ENCODE assay signal across 41 cellular contexts in the genomic region with DNA sequence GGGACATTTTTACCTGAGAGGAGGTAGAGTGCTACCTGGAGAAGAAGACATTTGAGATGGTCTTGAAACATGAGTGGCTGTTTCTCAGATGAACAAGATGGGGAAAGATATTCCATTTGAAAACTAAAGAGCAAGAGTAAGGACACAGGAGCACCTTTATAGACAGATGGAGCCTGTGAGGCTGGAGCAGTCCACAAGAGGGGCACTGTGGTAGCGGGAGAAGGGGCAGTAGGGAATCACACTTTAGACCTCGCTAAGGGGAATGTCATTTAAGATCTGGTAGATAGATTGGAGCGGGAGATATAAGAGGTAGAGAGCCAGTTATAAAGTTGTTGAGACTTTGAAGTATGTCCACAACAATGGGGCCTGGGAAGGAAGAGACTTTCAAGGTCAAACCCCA. TPM values are rescaled to one million over a fixed set of nuclear protein-coding genes. Genes with fewer than 3 reads are reported as not detected.
"Had no signal": no experiment of that assay in that cellular context is flagged by ENCODE, and none has a peak within 500 bp of the region (broad histone marks: within the 10 kb centered on the region; RNA-seq: fewer than 3 reads in every experiment).

No MANE protein-coding gene starts in this region.

- H3K4me1 Mint-ChIP-seq: activated B cell treated with CpG ODN at 0.5 μM for 24 hours; brain; central memory CD8-positive, alpha-beta T cell had no signal

- H3K27ac Mint-ChIP-seq: activated B cell treated with CpG ODN at 0.5 μM for 24 hours; activated CD4-positive, alpha-beta memory T cell treated with anti-CD3 and anti-CD28 coated beads for 36 hours; activated CD4-positive, alpha-beta T cell treated with anti-CD3 and anti-CD28 coated beads, Interleukin-2, amount 10 ng/mL, durations not matched to agents 24 days and 14 days; activated CD8-positive, alpha-beta T cell treated with anti-CD3 and anti-CD28 coated beads for 36 hours; activated naive CD4-positive, alpha-beta T cell treated with anti-CD3 and anti-CD28 coated beads, Interleukin-2, amount 10 ng/mL, durations not matched to agents 7 days and 5 days; activated naive CD4-positive, alpha-beta T cell treated with anti-CD3 and anti-CD28 coated beads, Interleukin-2, amount 50 U/mL, for 24 hours; activated naive CD8-positive, alpha-beta T cell; activated naive CD8-positive, alpha-beta T cell treated with anti-CD3 and anti-CD28 coated beads, Interleukin-2, amount 10 ng/mL, durations not matched to agents 7 days and 5 days; activated naive CD8-positive, alpha-beta T cell treated with anti-CD3 and anti-CD28 coated beads, Interleukin-2, amount 50 U/mL, for 24 hours; activated T-cell treated with anti-CD3 and anti-CD28 coated beads, Interleukin-2, amount 50 U/mL, for 72 hours; activated T-helper 1 cell treated with anti-CD3 and anti-CD28 coated beads, Interleukin-12 subunit alpha, Interleukin-12 subunit beta, Interleukin-2, Interleukin-4 antibody, amounts not matched to agents 30 ng/mL and 10 ng/mL and 1 ng/mL, durations not matched to agents 14 hours and 24 hours and 36 hours; activated T-helper 17 cell treated with anti-CD3 and anti-CD28 coated beads, Interleukin-2, amount 50 U/mL, for 72 hours; brain; T-helper 1 cell treated with Interleukin-12 subunit alpha and Interleukin-12 subunit beta and Interleukin-4 antibody, amounts not matched to agents 30 μg/mL and 1 μg/mL, for 36 hours; T-helper 2 cell treated with Interferon-gamma antibody and Interleukin-4, amounts not matched to agents 5 μg/mL and 100 μg/mL, for 36 hours had no signal

- H3K27me3 Mint-ChIP-seq: activated naive CD4-positive, alpha-beta T cell treated with anti-CD3 and anti-CD28 coated beads, Interleukin-2, amount 10 ng/mL, durations not matched to agents 7 days and 5 days; activated naive CD4-positive, alpha-beta T cell treated with anti-CD3 and anti-CD28 coated beads, Interleukin-2, amount 50 U/mL, for 24 hours; activated naive CD8-positive, alpha-beta T cell; activated naive CD8-positive, alpha-beta T cell treated with anti-CD3 and anti-CD28 coated beads, Interleukin-2, amount 10 ng/mL, durations not matched to agents 7 days and 5 days; brain had no signal

- DNase-seq: activated B cell treated with CpG ODN at 0.5 μM for 24 hours; activated CD4-positive, alpha-beta memory T cell treated with anti-CD3 and anti-CD28 coated beads for 36 hours; activated CD4-positive, alpha-beta T cell treated with anti-CD3 and anti-CD28 coated beads for 4 hours; activated CD4-positive, alpha-beta T cell treated with anti-CD3 and anti-CD28 coated beads, Interleukin-2, amount 10 ng/mL, durations not matched to agents 24 days and 14 days; activated CD4-positive, alpha-beta T cell treated with anti-CD3 and anti-CD28 coated beads, Interleukin-2, amount 50 U/mL, for 1 hour; activated CD4-positive, alpha-beta T cell treated with anti-CD3 and anti-CD28 coated beads, Interleukin-2, amount 50 U/mL, for 4 hours; activated CD4-positive, CD25-positive, alpha-beta regulatory T cell treated with anti-CD3 and anti-CD28 coated beads, Interleukin-2, amount 50 U/mL, for 72 hours; activated CD8-positive, alpha-beta memory T cell treated with anti-CD3 and anti-CD28 coated beads, Interleukin-2, amount 50 U/mL, for 4 hours; activated CD8-positive, alpha-beta T cell treated with anti-CD3 and anti-CD28 coated beads for 36 hours; activated effector memory CD4-positive, alpha-beta T cell treated with anti-CD3 and anti-CD28 coated beads, Interleukin-2, amount 50 U/mL, for 16 hours; activated gamma-delta T cell treated with Interleukin-2 at 50 U/mL for 16 hours; activated naive CD4-positive, alpha-beta T cell; activated naive CD4-positive, alpha-beta T cell treated with anti-CD3 and anti-CD28 coated beads, Interleukin-2, amount 10 ng/mL, durations not matched to agents 7 days and 5 days; activated naive CD8-positive, alpha-beta T cell treated with anti-CD3 and anti-CD28 coated beads, Interleukin-2, amount 10 ng/mL, durations not matched to agents 7 days and 5 days; activated naive CD8-positive, alpha-beta T cell treated with anti-CD3 and anti-CD28 coated beads, Interleukin-2, amount 50 U/mL, for 24 hours; activated T-cell treated with anti-CD3 and anti-CD28 coated beads for 4 hours; activated T-cell treated with anti-CD3 and anti-CD28 coated beads, Interleukin-2, amount 50 U/mL, for 1 hour; activated T-cell treated with anti-CD3 and anti-CD28 coated beads, Interleukin-2, amount 50 U/mL, for 4 hours; activated T-cell treated with anti-CD3 and anti-CD28 coated beads, Interleukin-2, amount 50 U/mL, for 72 hours; amygdala; anterior cingulate cortex; caudate nucleus; cerebellar nuclear complex; T-helper 1 cell; T-helper 2 cell; T-helper 9 cell had no signal

- H3K9me3 Mint-ChIP-seq: activated B cell treated with CpG ODN at 0.5 μM for 24 hours; activated CD4-positive, alpha-beta memory T cell treated with anti-CD3 and anti-CD28 coated beads for 36 hours; activated CD4-positive, alpha-beta T cell treated with anti-CD3 and anti-CD28 coated beads, Interleukin-2, amount 10 ng/mL, durations not matched to agents 24 days and 14 days; activated CD8-positive, alpha-beta T cell treated with anti-CD3 and anti-CD28 coated beads for 36 hours; activated naive CD4-positive, alpha-beta T cell treated with anti-CD3 and anti-CD28 coated beads, Interleukin-2, amount 10 ng/mL, durations not matched to agents 7 days and 5 days; activated naive CD4-positive, alpha-beta T cell treated with anti-CD3 and anti-CD28 coated beads, Interleukin-2, amount 50 U/mL, for 24 hours; activated naive CD8-positive, alpha-beta T cell treated with anti-CD3 and anti-CD28 coated beads, Interleukin-2, amount 50 U/mL, for 24 hours; activated T-cell treated with anti-CD3 and anti-CD28 coated beads, Interleukin-2, amount 50 U/mL, for 4 hours; activated T-cell treated with anti-CD3 and anti-CD28 coated beads, Interleukin-2, amount 50 U/mL, for 72 hours; activated T-helper 1 cell treated with anti-CD3 and anti-CD28 coated beads, Interleukin-12 subunit alpha, Interleukin-12 subunit beta, Interleukin-2, Interleukin-4 antibody, amounts not matched to agents 30 ng/mL and 10 ng/mL and 1 ng/mL, durations not matched to agents 14 hours and 24 hours and 36 hours; activated T-helper 17 cell treated with anti-CD3 and anti-CD28 coated beads, Interleukin-2, amount 50 U/mL, for 72 hours; central memory CD8-positive, alpha-beta T cell; T-helper 1 cell treated with Interleukin-12 subunit alpha and Interleukin-12 subunit beta and Interleukin-4 antibody, amounts not matched to agents 30 μg/mL and 1 μg/mL, for 36 hours; T-helper 2 cell treated with Interferon-gamma antibody and Interleukin-4, amounts not matched to agents 5 μg/mL and 100 μg/mL, for 36 hours had no signal

- H3K4me3 ChIP-seq: ascending aorta, cardiac muscle cell had no signal

- H3K27ac ChIP-seq: ascending aorta, cardiac muscle cell, VCaP had no signal

- H3K36me3 Mint-ChIP-seq: activated CD4-positive, alpha-beta memory T cell treated with anti-CD3 and anti-CD28 coated beads for 36 hours; activated naive CD4-positive, alpha-beta T cell treated with anti-CD3 and anti-CD28 coated beads, Interleukin-2, amount 10 ng/mL, durations not matched to agents 7 days and 5 days; activated naive CD4-positive, alpha-beta T cell treated with anti-CD3 and anti-CD28 coated beads, Interleukin-2, amount 50 U/mL, for 24 hours; activated naive CD8-positive, alpha-beta T cell; brain had no signal

- H3K36me3 ChIP-seq: ascending aorta, cardiac muscle cell had no signal

- ATAC-seq: activated CD8-positive, alpha-beta T cell treated with anti-CD3 and anti-CD28 coated beads for 36 hours; activated naive CD8-positive, alpha-beta T cell treated with anti-CD3 and anti-CD28 coated beads, Interleukin-2, amount 50 U/mL, for 24 hours; activated T-cell treated with anti-CD3 and anti-CD28 coated beads, Interleukin-2, amount 50 U/mL, for 4 hours; activated T-cell treated with anti-CD3 and anti-CD28 coated beads, Interleukin-2, amount 50 U/mL, for 72 hours; activated T-helper 17 cell treated with anti-CD3 and anti-CD28 coated beads, Interleukin-2, amount 50 U/mL, for 72 hours had no signal

- H3K4me3 Mint-ChIP-seq: activated B cell treated with CpG ODN at 0.5 μM for 24 hours; activated CD4-positive, alpha-beta memory T cell treated with anti-CD3 and anti-CD28 coated beads for 36 hours; activated CD4-positive, alpha-beta T cell treated with anti-CD3 and anti-CD28 coated beads, Interleukin-2, amount 10 ng/mL, durations not matched to agents 24 days and 14 days; activated CD8-positive, alpha-beta T cell treated with anti-CD3 and anti-CD28 coated beads for 36 hours; activated naive CD4-positive, alpha-beta T cell treated with anti-CD3 and anti-CD28 coated beads, Interleukin-2, amount 10 ng/mL, durations not matched to agents 7 days and 5 days; activated naive CD4-positive, alpha-beta T cell treated with anti-CD3 and anti-CD28 coated beads, Interleukin-2, amount 50 U/mL, for 24 hours; activated naive CD8-positive, alpha-beta T cell; activated naive CD8-positive, alpha-beta T cell treated with anti-CD3 and anti-CD28 coated beads, Interleukin-2, amount 10 ng/mL, durations not matched to agents 7 days and 5 days; activated naive CD8-positive, alpha-beta T cell treated with anti-CD3 and anti-CD28 coated beads, Interleukin-2, amount 50 U/mL, for 24 hours; activated T-cell treated with anti-CD3 and anti-CD28 coated beads, Interleukin-2, amount 50 U/mL, for 4 hours; activated T-cell treated with anti-CD3 and anti-CD28 coated beads, Interleukin-2, amount 50 U/mL, for 72 hours; activated T-helper 1 cell treated with anti-CD3 and anti-CD28 coated beads, Interleukin-12 subunit alpha, Interleukin-12 subunit beta, Interleukin-2, Interleukin-4 antibody, amounts not matched to agents 30 ng/mL and 10 ng/mL and 1 ng/mL, durations not matched to agents 14 hours and 24 hours and 36 hours; activated T-helper 17 cell treated with anti-CD3 and anti-CD28 coated beads, Interleukin-2, amount 50 U/mL, for 72 hours; brain; central memory CD8-positive, alpha-beta T cell; T-helper 1 cell treated with Interleukin-12 subunit alpha and Interleukin-12 subunit beta and Interleukin-4 antibody, amounts not matched to agents 30 μg/mL and 1 μg/mL, for 36 hours; T-helper 2 cell treated with Interferon-gamma antibody and Interleukin-4, amounts not matched to agents 5 μg/mL and 100 μg/mL, for 36 hours had no signal

- H3K9me3 ChIP-seq: ascending aorta had no signal

- H3K27me3 ChIP-seq: ascending aorta, cardiac muscle cell had no signal

- H3K4me1 ChIP-seq: ascending aorta had no signal

RNA-seq across cellular contexts. Expression of a gene that starts 23.4 kb away (rescaled TPM):
- total RNA-seq: activated B cell treated with CpG ODN at 0.5 μM for 24 hours; activated CD4-positive, alpha-beta memory T cell treated with anti-CD3 and anti-CD28 coated beads for 36 hours; activated CD4-positive, alpha-beta T cell treated with anti-CD3 and anti-CD28 coated beads, Interleukin-2, amount 10 ng/mL, durations not matched to agents 24 days and 14 days; activated CD8-positive, alpha-beta memory T cell treated with anti-CD3 and anti-CD28 coated beads for 36 hours; activated CD8-positive, alpha-beta T cell treated with anti-CD3 and anti-CD28 coated beads for 36 hours; activated naive CD8-positive, alpha-beta T cell treated with anti-CD3 and anti-CD28 coated beads, Interleukin-2, amount 10 ng/mL, durations not matched to agents 7 days and 5 days; activated T-cell treated with anti-CD3 and anti-CD28 coated beads, Interleukin-2, amount 50 U/mL, for 4 hours; activated T-cell treated with anti-CD3 and anti-CD28 coated beads, Interleukin-2, amount 50 U/mL, for 72 hours; activated T-helper 1 cell treated with anti-CD3 and anti-CD28 coated beads, Interleukin-12 subunit alpha, Interleukin-12 subunit beta, Interleukin-2, Interleukin-4 antibody, amounts not matched to agents 30 ng/mL and 10 ng/mL and 1 ng/mL, durations not matched to agents 14 hours and 24 hours and 36 hours; activated T-helper 17 cell treated with anti-CD3 and anti-CD28 coated beads, Interleukin-2, amount 50 U/mL, for 72 hours; bronchial epithelial cell; chondrocyte had no signal

RNA-seq across cellular contexts. Expression of a gene that starts 25.4 kb away (rescaled TPM):
- total RNA-seq: activated B cell treated with CpG ODN at 0.5 μM for 24 hours; activated CD4-positive, alpha-beta memory T cell treated with anti-CD3 and anti-CD28 coated beads for 36 hours; activated CD4-positive, alpha-beta T cell treated with anti-CD3 and anti-CD28 coated beads, Interleukin-2, amount 10 ng/mL, durations not matched to agents 24 days and 14 days; activated CD8-positive, alpha-beta memory T cell treated with anti-CD3 and anti-CD28 coated beads for 36 hours; activated CD8-positive, alpha-beta T cell treated with anti-CD3 and anti-CD28 coated beads for 36 hours; activated naive CD8-positive, alpha-beta T cell treated with anti-CD3 and anti-CD28 coated beads, Interleukin-2, amount 10 ng/mL, durations not matched to agents 7 days and 5 days; activated T-cell treated with anti-CD3 and anti-CD28 coated beads, Interleukin-2, amount 50 U/mL, for 4 hours; activated T-cell treated with anti-CD3 and anti-CD28 coated beads, Interleukin-2, amount 50 U/mL, for 72 hours; activated T-helper 1 cell treated with anti-CD3 and anti-CD28 coated beads, Interleukin-12 subunit alpha, Interleukin-12 subunit beta, Interleukin-2, Interleukin-4 antibody, amounts not matched to agents 30 ng/mL and 10 ng/mL and 1 ng/mL, durations not matched to agents 14 hours and 24 hours and 36 hours; activated T-helper 17 cell treated with anti-CD3 and anti-CD28 coated beads, Interleukin-2, amount 50 U/mL, for 72 hours; ascending aorta; bronchial epithelial cell; cardiac muscle cell; chondrocyte had no signal
- polyA plus RNA-seq: adipose tissue, cardiac muscle cell had no signal
